24 cellular contexts compared by ENCODE assay signal in the genomic region with DNA sequence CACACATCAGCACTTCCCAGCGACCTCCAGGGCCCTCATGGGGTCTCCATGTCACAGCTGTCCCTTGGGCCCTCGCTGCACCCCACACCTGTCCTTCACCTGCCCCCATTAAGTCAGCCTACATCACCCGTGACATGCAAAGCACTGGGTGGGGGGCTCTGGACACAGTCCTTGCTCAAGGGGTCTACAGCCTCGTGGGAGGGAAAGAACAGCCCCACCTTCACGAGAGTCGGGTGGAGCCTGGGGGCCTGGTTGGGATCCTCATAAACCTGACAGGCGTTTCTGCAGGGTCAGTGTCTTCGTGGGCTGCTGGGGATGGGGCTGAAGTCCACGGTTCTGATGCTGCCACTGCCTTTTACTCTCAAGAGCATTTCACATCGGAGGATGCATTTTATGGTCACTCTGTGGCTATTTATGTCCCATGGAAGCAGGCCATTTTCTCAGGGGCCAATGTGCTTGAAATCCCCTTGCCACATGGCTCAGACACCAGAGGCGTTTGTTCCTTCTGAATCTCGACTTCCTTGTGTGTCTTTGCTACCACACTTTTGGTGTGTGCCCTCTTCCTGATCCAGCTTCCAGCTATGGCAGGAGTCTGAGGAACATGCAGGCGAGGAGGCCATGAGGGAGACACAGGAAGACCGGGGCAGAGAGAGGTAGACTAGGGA. TPM values are rescaled to one million over a fixed set of nuclear protein-coding genes. Genes with fewer than 3 reads are reported as not detected.
"Had no signal": no experiment of that assay in that cellular context is flagged by ENCODE, and none has a peak within 500 bp of the region (broad histone marks: within the 10 kb centered on the region; RNA-seq: fewer than 3 reads in every experiment).

A gene with protein sequence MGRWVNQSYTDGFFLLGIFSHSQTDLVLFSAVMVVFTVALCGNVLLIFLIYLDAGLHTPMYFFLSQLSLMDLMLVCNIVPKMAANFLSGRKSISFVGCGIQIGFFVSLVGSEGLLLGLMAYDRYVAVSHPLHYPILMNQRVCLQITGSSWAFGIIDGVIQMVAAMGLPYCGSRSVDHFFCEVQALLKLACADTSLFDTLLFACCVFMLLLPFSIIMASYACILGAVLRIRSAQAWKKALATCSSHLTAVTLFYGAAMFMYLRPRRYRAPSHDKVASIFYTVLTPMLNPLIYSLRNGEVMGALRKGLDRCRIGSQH (minus strand): TSS at position 338 of the 665 bp plus-strand sequence. CDS start 5,865 bp downstream, outside the sequence.

- H3K4me1 ChIP-seq: breast epithelium, Peyer's patch had no signal

- H3K27ac ChIP-seq: breast epithelium, Peyer's patch, RWPE1 had no signal

- H3K9me3 ChIP-seq: Peyer's patch had no signal

- DNase-seq: activated CD4-positive, alpha-beta T cell treated with anti-CD3 and anti-CD28 coated beads, Interleukin-2, amount 10 ng/mL, durations not matched to agents 24 days and 14 days; activated CD4-positive, alpha-beta T cell treated with anti-CD3 and anti-CD28 coated beads, Interleukin-2, amount 50 U/mL, for 48 hours; activated CD4-positive, CD25-positive, alpha-beta regulatory T cell treated with anti-CD3 and anti-CD28 coated beads, Interleukin-2, amount 50 U/mL, for 72 hours; activated gamma-delta T cell treated with Interleukin-2 at 50 U/mL for 16 hours; activated naive CD4-positive, alpha-beta T cell treated with anti-CD3 and anti-CD28 coated beads, Interleukin-2, amount 10 ng/mL, durations not matched to agents 7 days and 5 days; activated naive CD8-positive, alpha-beta T cell treated with anti-CD3 and anti-CD28 coated beads for 36 hours; activated T-cell treated with anti-CD3 and anti-CD28 coated beads, Interleukin-2, amount 50 U/mL, for 72 hours; caudate nucleus; Karpas-422; NCI-H1105 treated with DMSO at 0.1 percent for 48 hours; NCI-H1436 treated with DMSO at 0.1 percent for 48 hours; NCI-H187; NCI-H2081; NCI-H446; NCI-H524; SHP77 treated with DMSO at 0.1 percent for 48 hours had no signal

- H3K27me3 ChIP-seq: Peyer's patch had no signal

- ATAC-seq: activated T-cell treated with anti-CD3 and anti-CD28 coated beads, Interleukin-2, amount 50 U/mL, for 72 hours; WTC11 had no signal

- H3K36me3 ChIP-seq: breast epithelium, Peyer's patch had no signal

- H3K4me3 ChIP-seq: breast epithelium, Peyer's patch had no signal

RNA-seq across cellular contexts. Expression of the gene that starts here (rescaled TPM):
- total RNA-seq: activated CD4-positive, alpha-beta T cell treated with anti-CD3 and anti-CD28 coated beads, Interleukin-2, amount 10 ng/mL, durations not matched to agents 24 days and 14 days; activated naive CD8-positive, alpha-beta T cell treated with anti-CD3 and anti-CD28 coated beads for 36 hours; activated T-cell treated with anti-CD3 and anti-CD28 coated beads, Interleukin-2, amount 50 U/mL, for 72 hours; activated T-helper 2 cell treated with anti-CD3 and anti-CD28 coated beads, Interferon-gamma antibody, Interleukin-2, Interleukin-4, amounts not matched to agents 10 μg/mL and 5 μg/mL and 100 μg/mL, durations not matched to agents 14 hours and 24 hours and 36 hours; breast epithelium; cerebellum; Peyer's patch; SK-MEL-5; WTC11 had no signal
- polyA plus RNA-seq: adipose tissue had no signal
